11 cellular contexts compared by ENCODE assay signal in the genomic region with DNA sequence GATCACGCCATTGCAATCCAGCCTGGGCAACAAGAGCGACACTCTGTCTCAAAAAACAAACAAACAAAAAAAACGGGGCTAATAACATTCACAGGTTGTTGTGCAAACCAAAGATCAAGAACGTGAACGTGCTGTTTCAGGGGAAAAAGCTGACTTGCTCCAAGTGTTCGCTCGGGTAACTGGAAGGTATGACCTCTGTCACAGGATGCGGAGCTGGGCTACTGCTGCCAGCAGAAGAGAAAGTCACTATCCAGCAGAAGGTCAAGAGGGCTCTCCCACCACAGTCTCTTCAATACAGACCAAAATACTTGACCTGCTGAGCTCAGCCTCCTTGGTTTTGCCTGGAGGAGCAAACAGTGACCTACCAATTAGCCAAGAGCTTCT. TPM values are rescaled to one million over a fixed set of nuclear protein-coding genes. Genes with fewer than 3 reads are reported as not detected.
DNase-seq lines count a peak whose midpoint lies in the region; ATAC-seq and TF ChIP-seq lines count a peak whose summit lies in the region.
"Had no signal": no experiment of that assay in that cellular context is flagged by ENCODE, and none has a peak within 500 bp of the region (broad histone marks: within the 10 kb centered on the region; RNA-seq: fewer than 3 reads in every experiment).

No MANE protein-coding gene starts in this region.

- H3K27ac Mint-ChIP-seq in nephron: peak overlapping the region; percentile 97 to 99 (median 98)
- peak overlapping the region; percentile 84 for H3K27ac Mint-ChIP-seq in type B pancreatic cell

- peaks cover 65% of the 10 kb centered on the region for H3K4me1 Mint-ChIP-seq in nephron
- peaks cover 62% of the 10 kb centered on the region for H3K4me1 Mint-ChIP-seq in type B pancreatic cell (ENCODE audit: unreplicated experiment)

- BruUV-seq in PC-9 (replicated peaks; lab: Mats Ljungman, UMichigan): no TSS peak

- peaks cover 45% of the 10 kb centered on the region for H3F3A ChIP-seq in PC-9 (ENCODE audit: insufficient read depth, low read depth)

- H3K27me3 ChIP-seq in PC-9 (ENCODE audit: insufficient read depth, low read depth): no peaks in the 10 kb centered on the region
- H3K27me3 ChIP-seq in esophagus squamous epithelium: no peaks in the 10 kb centered on the region

- CTCF ChIA-PET in PC-9 (lab: Charles Lee): interaction anchor here (0.6 to 1.2 kb wide), 3 partner anchors 58 to 548 kb away, joined by 3 to 4 read pairs (median 4); no protein-coding TSS in a partner anchor

- H2AFZ ChIP-seq in PC-9: no peak overlapping the region

- H3K4me3 Mint-ChIP-seq in nephron (peak overlapping the region in 1 of 3 experiments; percentile 10), type B pancreatic cell (peak overlapping the region; percentile 70)

- H3K27me3 Mint-ChIP-seq in nephron (ENCODE audit: low read depth): no peaks in the 10 kb centered on the region
- no peaks in the 10 kb centered on the region for H3K27me3 Mint-ChIP-seq in type B pancreatic cell

- H3K9me3 ChIP-seq in PC-9 (ENCODE audit: insufficient read depth, low read depth): no peaks in the 10 kb centered on the region
- no peaks in the 10 kb centered on the region for H3K9me3 ChIP-seq in esophagus squamous epithelium

- POLR2A ChIA-PET in PC-9 (lab: Charles Lee; ENCODE audit: unreplicated experiment): no interaction called here

- peaks cover 54% of the 10 kb centered on the region for H3K79me2 ChIP-seq in PC-9 (ENCODE audit: low read depth)

- WGBS in esophagus squamous epithelium, 2 donors: 70 to 73% methylated on average over 8 of the region's 8 CpGs

- intact Hi-C loops in PC-9 (cut with micrococcal nuclease; ENCODE audit: unreplicated experiment) (loop anchor here (5.0 to 10.0 kb wide), 2 partner anchors 107 to 264 kb away; no protein-coding TSS in a partner anchor), esophagus squamous epithelium (cut with DNase I) (loop anchor here (5.0 to 10.0 kb wide), 2 partner anchors 57 to 289 kb away; partner anchors contain the start of gene ABCA1)

- H4K20me1 ChIP-seq in PC-9 (ENCODE audit: insufficient read depth): no peaks in the 10 kb centered on the region

- H3K27ac ChIP-seq in PC-9 (peak overlapping the region; percentile 90), esophagus squamous epithelium (peak overlapping the region in 3 of 4 donors; percentile 70 to 74 (median 72))

- TF ChIP-seq CTCF in PC-9 (conservative IDR thresholded peaks at IDR 0.05) (no peak), esophagus squamous epithelium (IDR thresholded peaks at IDR 0.05) (no peak), nephron (IDR thresholded peaks at IDR 0.05; ENCODE audit: unreplicated experiment in 3 of 3) (no peak), type B pancreatic cell (conservative IDR thresholded peaks at IDR 0.05) (no peak)

- H3K4me1 ChIP-seq in PC-9 (replicated peaks; ENCODE audit: insufficient read depth) (peaks cover 87% of the 10 kb centered on the region), esophagus squamous epithelium (peaks cover 29 to 75% (median 33%) of the 10 kb centered on the region in 3 donors)

- H3K36me3 Mint-ChIP-seq in nephron (ENCODE audit: low read depth) (peaks cover 3% of the 10 kb centered on the region), type B pancreatic cell (peaks cover 9% of the 10 kb centered on the region)

- H3K4me3 ChIP-seq in PC-9: peak overlapping the region; percentile 20; the same call in 1 of the 2 replicates
- no peak overlapping the region for H3K4me3 ChIP-seq in esophagus squamous epithelium

- H3K9me3 Mint-ChIP-seq in nephron (no peaks in the 10 kb centered on the region), type B pancreatic cell (no peaks in the 10 kb centered on the region)

- no peak for TF ChIP-seq POLR2A in esophagus squamous epithelium (IDR thresholded peaks at IDR 0.05)

- peak overlapping the region; percentile 84 for H3K4me2 ChIP-seq in PC-9

- ATAC-seq in GM21723 (IDR thresholded peaks at IDR 0.05; ENCODE audit: unreplicated experiment): no peak

- DNase-seq in PC-9 (peak in 1 of 2 experiments; percentile 54), esophagus squamous epithelium (lab: John Stamatoyannopoulos, UW) (no peak), type B pancreatic cell (ENCODE audit: extremely low spot score, unreplicated experiment) (no peak), NOMO-1 treated with DMSO at 0.1 percent for 48 hours (lab: John Stamatoyannopoulos, UW; ENCODE audit: unreplicated experiment) (no peak)
- no peak for DNase-seq in activated CD8-positive, alpha-beta memory T cell treated with anti-CD3 and anti-CD28 coated beads, Interleukin-2, amount 50 U/mL, for 48 hours
- DNase-seq: activated CD4-positive, CD25-positive, alpha-beta regulatory T cell treated with anti-CD3 and anti-CD28 coated beads, Interleukin-2, amount 50 U/mL, for 72 hours; effector memory CD4-positive, alpha-beta T cell; NCI-H1048; stimulated activated naive CD4-positive, alpha-beta T cell had no signal

- H3K36me3 ChIP-seq in PC-9 (ENCODE audit: low read depth): peaks cover 19% of the 10 kb centered on the region; the same call in 1 of the 2 replicates
- H3K36me3 ChIP-seq in esophagus squamous epithelium: peaks cover 0 to 46% (median 0%) of the 10 kb centered on the region in 3 donors

- H3K9me2 ChIP-seq in PC-9 (ENCODE audit: insufficient read depth): no peaks in the 10 kb centered on the region

RNA-seq across cellular contexts. Expression of gene ABCA1, which starts 59.7 kb away (rescaled TPM):
- 22.4 and 38.3 TPM in 2 replicates for total RNA-seq in PC-9 (2021)
- total RNA-seq in esophagus squamous epithelium: 10 to 100 TPM in 3 of 4 donors, 1 to 10 TPM in 1; 7.7 to 37.6 (median 23.3) TPM
- total RNA-seq in type B pancreatic cell (ENCODE audit: low replicate concordance): 16.2 and 20.8 TPM in 2 replicates
